In the genomic region with DNA sequence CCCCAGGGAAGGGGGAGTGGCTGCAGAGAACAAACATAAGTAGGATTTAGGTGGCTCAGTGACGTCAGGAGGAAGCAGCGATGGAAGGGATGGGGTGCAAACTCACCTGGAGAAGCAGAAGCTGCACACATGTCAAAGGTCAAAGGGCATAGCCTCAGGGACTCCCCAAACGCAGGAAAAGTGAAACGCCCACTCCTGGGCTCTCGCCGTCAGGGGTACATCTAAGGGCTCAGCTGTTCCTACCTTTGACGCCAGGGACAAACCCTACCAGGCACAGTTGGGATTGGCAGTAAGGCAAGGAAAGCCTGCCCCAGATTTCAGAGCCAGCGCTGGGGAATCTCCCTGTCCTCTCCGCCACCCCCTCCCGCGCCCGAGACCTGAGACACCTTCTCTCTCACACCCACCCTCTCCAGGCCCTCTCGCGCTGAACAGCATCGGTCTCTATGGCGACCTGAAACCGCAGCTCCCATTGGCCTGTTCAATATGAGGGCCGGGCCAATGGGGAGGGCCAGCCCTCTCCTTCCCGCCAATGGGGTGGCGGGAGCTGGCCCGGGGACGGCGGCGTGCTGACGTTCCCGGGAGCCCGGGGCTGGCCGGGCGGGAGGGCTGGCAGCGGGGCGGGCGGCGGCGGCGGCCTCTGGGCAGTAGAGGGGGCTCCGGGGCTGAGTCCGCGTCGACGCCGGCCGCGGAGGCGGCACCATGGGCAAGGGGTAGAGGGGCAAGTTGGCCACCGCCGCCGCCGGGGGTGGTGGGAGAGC, we compare ENCODE assay signal across 8 cellular contexts. TPM values are rescaled to one million over a fixed set of nuclear protein-coding genes. Genes with fewer than 3 reads are reported as not detected.
DNase-seq lines count a peak whose midpoint lies in the region; ATAC-seq and TF ChIP-seq lines count a peak whose summit lies in the region.

A gene (minus strand): TSS at position 445 of the 758 bp plus-strand sequence. CDS start 314 bp downstream, at position 131.
A gene with protein sequence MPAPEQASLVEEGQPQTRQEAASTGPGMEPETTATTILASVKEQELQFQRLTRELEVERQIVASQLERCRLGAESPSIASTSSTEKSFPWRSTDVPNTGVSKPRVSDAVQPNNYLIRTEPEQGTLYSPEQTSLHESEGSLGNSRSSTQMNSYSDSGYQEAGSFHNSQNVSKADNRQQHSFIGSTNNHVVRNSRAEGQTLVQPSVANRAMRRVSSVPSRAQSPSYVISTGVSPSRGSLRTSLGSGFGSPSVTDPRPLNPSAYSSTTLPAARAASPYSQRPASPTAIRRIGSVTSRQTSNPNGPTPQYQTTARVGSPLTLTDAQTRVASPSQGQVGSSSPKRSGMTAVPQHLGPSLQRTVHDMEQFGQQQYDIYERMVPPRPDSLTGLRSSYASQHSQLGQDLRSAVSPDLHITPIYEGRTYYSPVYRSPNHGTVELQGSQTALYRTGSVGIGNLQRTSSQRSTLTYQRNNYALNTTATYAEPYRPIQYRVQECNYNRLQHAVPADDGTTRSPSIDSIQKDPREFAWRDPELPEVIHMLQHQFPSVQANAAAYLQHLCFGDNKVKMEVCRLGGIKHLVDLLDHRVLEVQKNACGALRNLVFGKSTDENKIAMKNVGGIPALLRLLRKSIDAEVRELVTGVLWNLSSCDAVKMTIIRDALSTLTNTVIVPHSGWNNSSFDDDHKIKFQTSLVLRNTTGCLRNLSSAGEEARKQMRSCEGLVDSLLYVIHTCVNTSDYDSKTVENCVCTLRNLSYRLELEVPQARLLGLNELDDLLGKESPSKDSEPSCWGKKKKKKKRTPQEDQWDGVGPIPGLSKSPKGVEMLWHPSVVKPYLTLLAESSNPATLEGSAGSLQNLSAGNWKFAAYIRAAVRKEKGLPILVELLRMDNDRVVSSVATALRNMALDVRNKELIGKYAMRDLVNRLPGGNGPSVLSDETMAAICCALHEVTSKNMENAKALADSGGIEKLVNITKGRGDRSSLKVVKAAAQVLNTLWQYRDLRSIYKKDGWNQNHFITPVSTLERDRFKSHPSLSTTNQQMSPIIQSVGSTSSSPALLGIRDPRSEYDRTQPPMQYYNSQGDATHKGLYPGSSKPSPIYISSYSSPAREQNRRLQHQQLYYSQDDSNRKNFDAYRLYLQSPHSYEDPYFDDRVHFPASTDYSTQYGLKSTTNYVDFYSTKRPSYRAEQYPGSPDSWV (plus strand): TSS at position 644 of the 758 bp plus-strand sequence. CDS start 76,233 bp downstream, outside the sequence.

- no peak for TF ChIP-seq CTCF in RWPE1 (conservative IDR thresholded peaks at IDR 0.05; ENCODE audit: low read depth)
- TF ChIP-seq CTCF in fibroblast of pulmonary artery (IDR thresholded peaks at IDR 0.05; ENCODE audit: low read length, missing control alignments), result peak; percentile 18

- DNase-seq in EL (peak; percentile 95), H4 (ENCODE audit: low spot score) (peak; percentile 92), LoVo (ENCODE audit: low spot score) (peak; percentile 92), RWPE1 (ENCODE audit: low spot score) (peak; percentile 96), fibroblast of pulmonary artery (ENCODE audit: low read depth) (peak; percentile 89)
- peak; percentile 79 for DNase-seq in activated effector memory CD4-positive, alpha-beta T cell treated with Interleukin-2 at 50 U/mL for 16 hours
- peak; percentile 93 for DNase-seq in natural killer cell treated with Interleukin-12 subunit alpha and Interleukin-12 subunit beta and Interleukin-15 and Interleukin-18, amount 100 ng/mL, for 72 hours (ENCODE audit: low spot score)
- peak; percentile 83 to 92 (median 86) for DNase-seq in stimulated activated naive CD4-positive, alpha-beta T cell (lab: John Stamatoyannopoulos, UW)

- peaks cover 13 to 19% of the 10 kb centered on the region in 2 donors for H3K4me1 Mint-ChIP-seq in natural killer cell treated with Interleukin-12 subunit alpha and Interleukin-12 subunit beta and Interleukin-15 and Interleukin-18, amount 100 ng/mL, for 72 hours (ENCODE audit: low read depth in 2 of 2)

- POLR2A ChIA-PET in RWPE1 (lab: Yijun Ruan, JAX; ENCODE audit: low non-redundant PET), result no interaction called here

- peak within 1 kb of the TSS; percentile 92 for H3K4me3 Mint-ChIP-seq in natural killer cell treated with Interleukin-12 subunit alpha and Interleukin-12 subunit beta and Interleukin-15 and Interleukin-18, amount 100 ng/mL, for 72 hours

- H3K9me3 Mint-ChIP-seq in natural killer cell treated with Interleukin-12 subunit alpha and Interleukin-12 subunit beta and Interleukin-15 and Interleukin-18, amount 100 ng/mL, for 72 hours, result no peaks in the 10 kb centered on the region

- no peaks in the 10 kb centered on the region for H3K36me3 Mint-ChIP-seq in natural killer cell treated with Interleukin-12 subunit alpha and Interleukin-12 subunit beta and Interleukin-15 and Interleukin-18, amount 100 ng/mL, for 72 hours

- peak within 1 kb of the TSS; percentile 97 for H3K27ac ChIP-seq in RWPE1

- ATAC-seq in natural killer cell treated with Interleukin-12 subunit alpha and Interleukin-12 subunit beta and Interleukin-15 and Interleukin-18, amount 100 ng/mL, for 72 hours, result peak; percentile 97 to 98

- peak within 1 kb of the TSS; percentile 53 to 82 for H3K27ac Mint-ChIP-seq in natural killer cell treated with Interleukin-12 subunit alpha and Interleukin-12 subunit beta and Interleukin-15 and Interleukin-18, amount 100 ng/mL, for 72 hours

- H3K4me3 ChIP-seq in fibroblast of pulmonary artery (replicated peaks; ENCODE audit: low read depth, low read length), result peak within 1 kb of the TSS; percentile 76

- H3K27me3 Mint-ChIP-seq in natural killer cell treated with Interleukin-12 subunit alpha and Interleukin-12 subunit beta and Interleukin-15 and Interleukin-18, amount 100 ng/mL, for 72 hours, result peaks cover 26 to 32% of the 10 kb centered on the region in 2 donors

- CTCF ChIA-PET in RWPE1 (lab: Yijun Ruan, JAX), result interaction anchor here (0.6 to 1.0 kb wide), 2 partner anchors 33 to 287 kb away, joined by 3 to 4 read pairs; no protein-coding TSS in a partner anchor

RNA-seq across cellular contexts. Expression of the first gene that starts in this region (rescaled TPM):
- 0.52 and 1.5 TPM in 2 replicates for total RNA-seq in H4 (2014; rRNA removed; shearing (Covaris generic))
- not detected for total RNA-seq in natural killer cell treated with Interleukin-12 subunit alpha and Interleukin-12 subunit beta and Interleukin-15 and Interleukin-18, amount 100 ng/mL, for 72 hours

RNA-seq across cellular contexts. Expression of the second gene that starts in this region (rescaled TPM):
- total RNA-seq in H4 (2014; rRNA removed; shearing (Covaris generic)), result 11.6 and 19.4 TPM in 2 replicates
- 10 to 100 TPM; 16.9 to 54.4 TPM for total RNA-seq in natural killer cell treated with Interleukin-12 subunit alpha and Interleukin-12 subunit beta and Interleukin-15 and Interleukin-18, amount 100 ng/mL, for 72 hours

Comparison
In these comparisons a context has a peak if more than half of its experiments do, and no peak if none do; other contexts are left out.
1. Peak in every context shown above with its lines: DNase-seq, ATAC-seq, H3K4me3 ChIP-seq and H3K27ac ChIP-seq.